12 cellular contexts compared by ENCODE assay signal in genomic region chr10:122348512-122348911, GRCh38. TPM values are rescaled to one million over a fixed set of nuclear protein-coding genes. Genes with fewer than 3 reads are reported as not detected.
DNase-seq lines count a peak whose midpoint lies in the region; ATAC-seq and TF ChIP-seq lines count a peak whose summit lies in the region.
"Had no signal": no experiment of that assay in that cellular context is flagged by ENCODE, and none has a peak within 500 bp of the region (broad histone marks: within the 10 kb centered on the region; RNA-seq: fewer than 3 reads in every experiment).

No MANE protein-coding gene starts in this region.

- H3K4me3 ChIP-seq in epithelial cell of proximal tubule (ENCODE audit: low read depth, low read length), result no peak overlapping the region
- H3K4me3 ChIP-seq: lung had no signal

- TF ChIP-seq CTCF in epithelial cell of proximal tubule (conservative IDR thresholded peaks at IDR 0.05; ENCODE audit: low read depth, low read length), result no peak

- in situ Hi-C loops in G401 (cut with HindIII; ENCODE audit: low sequenced_read_pairs), result no loop called here

- DNase-seq in NCI-H345 (lab: John Stamatoyannopoulos, UW) (peak; percentile 15), epithelial cell of proximal tubule (ENCODE audit: low read depth) (peak; percentile 96), retina (peak; percentile 85), G401 (ENCODE audit: low spot score) (no peak), HT-29 (ENCODE audit: low spot score) (no peak)
- DNase-seq: amygdala, Calu3, endodermal cell, substantia nigra had no signal

- ATAC-seq in GM19463 (IDR thresholded peaks at IDR 0.05; ENCODE audit: unreplicated experiment) (peak; percentile 62), GM18867 (IDR thresholded peaks at IDR 0.05; ENCODE audit: unreplicated experiment) (no peak)

RNA-seq across cellular contexts. Expression of gene PLEKHA1, which starts 26.0 kb away (rescaled TPM):
- total RNA-seq in epithelial cell of proximal tubule, result 58.5 and 84.6 TPM in 2 replicates
- total RNA-seq in G401 (2014; rRNA removed; shearing (Covaris generic)), result 10.9 and 21.3 TPM in 2 replicates
- 13.0 and 15.8 TPM in 2 replicates for total RNA-seq in HT-29 (2014; rRNA removed; shearing (Covaris generic))

Comparison
In these comparisons a context has a peak if more than half of its experiments do, and no peak if none do; other contexts are left out.
1. DNase-seq: peak in NCI-H345 (single experiment), epithelial cell of proximal tubule (single experiment) and retina (single experiment); none in G401 (single experiment) and HT-29 (single experiment).